In genomic region chr15:64903331-64903950, GRCh38 we compare ENCODE assay signal across 1 cellular context.
TF ChIP-seq lines count a peak whose summit lies in the region.

No MANE protein-coding gene starts in this region.

TF ChIP-seq in GM23338, 12 proteins besides CTCF, POLR2A, EP300 and RAD21 (continued from another document):
- no peak for TF ChIP-seq ZNF462 (CRISPR knock-in tag; IDR thresholded peaks at IDR 0.05)
- no peak for TF ChIP-seq NANOG (IDR thresholded peaks at IDR 0.05; ENCODE audit: borderline replicate concordance)
- TF ChIP-seq REST (IDR thresholded peaks at IDR 0.05; ENCODE audit: unreplicated experiment) = no peak
- no peak for TF ChIP-seq EZH2phosphoT487 (IDR thresholded peaks at IDR 0.05; ENCODE audit: unreplicated experiment)
- TF ChIP-seq ZNF114 (CRISPR knock-in tag; IDR thresholded peaks at IDR 0.05) = no peak
